In genomic region chr6:20433929-20434328, GRCh38 we compare ENCODE assay signal across 18 cellular contexts.
"Had no signal": no experiment of that assay in that cellular context is flagged by ENCODE, and none has a peak within 500 bp of the region (broad histone marks: within the 10 kb centered on the region; RNA-seq: fewer than 3 reads in every experiment).

No MANE protein-coding gene starts in this region.

- ATAC-seq: activated naive CD4-positive, alpha-beta T cell treated with anti-CD3 and anti-CD28 coated beads, Interleukin-2, amount 50 U/mL, for 72 hours; lower lobe of right lung; stimulated activated naive CD8-positive, alpha-beta T cell treated with anti-CD3 and anti-CD28 coated beads, Interleukin-15, Interleukin-2, amounts not matched to agents 100 U/mL and 50 U/mL, for 24 hours had no signal

- H3K4me3 ChIP-seq: cardiac muscle cell, lower lobe of right lung, vagina had no signal

- H3K27ac Mint-ChIP-seq: activated naive CD4-positive, alpha-beta T cell treated with anti-CD3 and anti-CD28 coated beads, Interleukin-2, amount 50 U/mL, for 72 hours had no signal

- H3K27ac ChIP-seq: cardiac muscle cell, lower lobe of right lung, vagina, WERI-Rb-1 had no signal

- H3K36me3 ChIP-seq: cardiac muscle cell, lower lobe of right lung, vagina had no signal

- H3K9me3 Mint-ChIP-seq: nephron had no signal

- H3K4me3 Mint-ChIP-seq: nephron had no signal

- H3K4me1 ChIP-seq: lower lobe of right lung, vagina had no signal

- H3K9me3 ChIP-seq: lower lobe of right lung, vagina had no signal

- H3K27me3 Mint-ChIP-seq: progenitor cell of endocrine pancreas had no signal

- H3K27me3 ChIP-seq: cardiac muscle cell, vagina had no signal

- DNase-seq: activated CD4-positive, alpha-beta T cell treated with anti-CD3 and anti-CD28 coated beads, Interleukin-2, amount 50 U/mL, for 4 hours; activated gamma-delta T cell treated with Interleukin-2 at 50 U/mL for 16 hours; amniotic stem cell; dermis blood vessel endothelial cell; foreskin melanocyte; hypothalamus; islet precursor cell; lower lobe of right lung; stimulated activated CD4-positive, alpha-beta T cell treated with anti-CD3 and anti-CD28 coated beads, Interleukin-2, amount 100 ng/mL, for 24 hours; stimulated activated naive CD8-positive, alpha-beta T cell treated with anti-CD3 and anti-CD28 coated beads, Interleukin-15, Interleukin-2, amounts not matched to agents 100 U/mL and 50 U/mL, for 24 hours; T-helper 2 cell; trophoblast cell; WERI-Rb-1 had no signal
